ENCODE assay signal across 18 cellular contexts in genomic region chr1:155043259-155043658, GRCh38. TPM values are rescaled to one million over a fixed set of nuclear protein-coding genes. Genes with fewer than 3 reads are reported as not detected.
DNase-seq lines count a peak whose midpoint lies in the region; ATAC-seq and TF ChIP-seq lines count a peak whose summit lies in the region.
"Had no signal": no experiment of that assay in that cellular context is flagged by ENCODE, and none has a peak within 500 bp of the region (broad histone marks: within the 10 kb centered on the region; RNA-seq: fewer than 3 reads in every experiment).

No MANE protein-coding gene starts in this region.

- H3K36me3 ChIP-seq in BLaER1 treated with 17β-estradiol and CSF1 and Interleukin-3, amounts not matched to agents 10 nM and 100 nM: no peaks in the 10 kb centered on the region

- peak overlapping the region; percentile 48 for H3K27ac Mint-ChIP-seq in activated T-helper 17 cell treated with anti-CD3 and anti-CD28 coated beads, Interleukin-2, amount 50 U/mL, for 72 hours
- H3K27ac Mint-ChIP-seq in nephron progenitor cell: peak overlapping the region; percentile 64

- H3K4me3 ChIP-seq in BLaER1 treated with 17β-estradiol and CSF1 and Interleukin-3, amounts not matched to agents 10 nM and 100 nM: no peak overlapping the region

- no peaks in the 10 kb centered on the region for H3K9me3 Mint-ChIP-seq in activated T-helper 17 cell treated with anti-CD3 and anti-CD28 coated beads, Interleukin-2, amount 50 U/mL, for 72 hours
- no peaks in the 10 kb centered on the region for H3K9me3 Mint-ChIP-seq in nephron progenitor cell

- no peaks in the 10 kb centered on the region for H3K27me3 Mint-ChIP-seq in activated T-helper 17 cell treated with anti-CD3 and anti-CD28 coated beads, Interleukin-2, amount 50 U/mL, for 72 hours
- peaks cover 8% of the 10 kb centered on the region for H3K27me3 Mint-ChIP-seq in nephron progenitor cell (ENCODE audit: low read depth, poor library complexity)

- ATAC-seq in activated T-helper 17 cell treated with anti-CD3 and anti-CD28 coated beads, Interleukin-2, amount 50 U/mL, for 72 hours (replicated peaks): no peak
- ATAC-seq in left colon (peak; percentile 72), HG03342 (IDR thresholded peaks at IDR 0.05; ENCODE audit: unreplicated experiment) (no peak), GM18502 (IDR thresholded peaks at IDR 0.05; ENCODE audit: poor library complexity, unreplicated experiment) (no peak)

- peaks cover 6% of the 10 kb centered on the region for H3K4me1 Mint-ChIP-seq in activated T-helper 17 cell treated with anti-CD3 and anti-CD28 coated beads, Interleukin-2, amount 50 U/mL, for 72 hours
- peaks cover 44% of the 10 kb centered on the region for H3K4me1 Mint-ChIP-seq in nephron progenitor cell

- H4K20me1 ChIP-seq in BLaER1 treated with 17β-estradiol and CSF1 and Interleukin-3, amounts not matched to agents 10 nM and 100 nM: no peaks in the 10 kb centered on the region

- DNase-seq in left colon: peak; percentile 74 to 86
- no peak for DNase-seq in nephron progenitor cell
- DNase-seq in effector CD4-positive, alpha-beta T cell: no peak
- no peak for DNase-seq in HuH-7.5 (ENCODE audit: low spot score)
- DNase-seq: 8988T, GDM1, H7, KBM-7, NCI-H1436, NCI-H2029, NCI-H2171 treated with DMSO at 0.1 percent for 48 hours, NCI-H446 treated with DMSO at 0.1 percent for 48 hours, NCI-H748 treated with DMSO at 0.1 percent for 48 hours had no signal

- H3K4me2 ChIP-seq in BLaER1 treated with 17β-estradiol and CSF1 and Interleukin-3, amounts not matched to agents 10 nM and 100 nM: peak overlapping the region in 9 of 11 experiments; percentile 21 to 66 (median 57); a peak in 16 of 22 replicates

- no peaks in the 10 kb centered on the region for H3K36me3 Mint-ChIP-seq in activated T-helper 17 cell treated with anti-CD3 and anti-CD28 coated beads, Interleukin-2, amount 50 U/mL, for 72 hours (ENCODE audit: low read depth)
- H3K36me3 Mint-ChIP-seq in nephron progenitor cell (ENCODE audit: low read depth): no peaks in the 10 kb centered on the region

- no peak overlapping the region for H3K4me3 Mint-ChIP-seq in activated T-helper 17 cell treated with anti-CD3 and anti-CD28 coated beads, Interleukin-2, amount 50 U/mL, for 72 hours
- no peak overlapping the region for H3K4me3 Mint-ChIP-seq in nephron progenitor cell

- H3K4me1 ChIP-seq in BLaER1 treated with 17β-estradiol and CSF1 and Interleukin-3, amounts not matched to agents 10 nM and 100 nM: peaks cover 22 to 67% (median 62%) of the 10 kb centered on the region in 10 experiments

- H3K9ac ChIP-seq in BLaER1 treated with 17β-estradiol and CSF1 and Interleukin-3, amounts not matched to agents 10 nM and 100 nM: peak overlapping the region in 1 of 11 experiments; percentile 4; a peak in 1 of 22 replicates

- no peaks in the 10 kb centered on the region; a peak in 1 of 22 replicates for H3K27me3 ChIP-seq in BLaER1 treated with 17β-estradiol and CSF1 and Interleukin-3, amounts not matched to agents 10 nM and 100 nM

- intact Hi-C loops in left colon (cut with DNase I, micrococcal nuclease): no loop called here

- H3K9me3 ChIP-seq in BLaER1 treated with 17β-estradiol and CSF1 and Interleukin-3, amounts not matched to agents 10 nM and 100 nM (replicated peaks in 1 of 11): no peaks in the 10 kb centered on the region

- no peak for TF ChIP-seq CTCF in nephron progenitor cell (IDR thresholded peaks at IDR 0.05)

- no peak overlapping the region for H3K27ac ChIP-seq in BLaER1 treated with 17β-estradiol and CSF1 and Interleukin-3, amounts not matched to agents 10 nM and 100 nM

RNA-seq across cellular contexts. Expression of gene ADAM15, which starts 7.9 kb away (rescaled TPM):
- total RNA-seq in activated T-helper 17 cell treated with anti-CD3 and anti-CD28 coated beads, Interleukin-2, amount 50 U/mL, for 72 hours: 10 to 100 TPM; 53.2 to 86.6 TPM
- 100 to 1,000 TPM in 1 of 2 donors, 10 to 100 TPM in 1; 88.9 to 160 TPM for total RNA-seq in left colon

RNA-seq across cellular contexts. Expression of gene DCST1, which starts 9.6 kb away (rescaled TPM):
- not detected for total RNA-seq in activated T-helper 17 cell treated with anti-CD3 and anti-CD28 coated beads, Interleukin-2, amount 50 U/mL, for 72 hours
- total RNA-seq in left colon: under 1 TPM in 1 of 2 donors, not detected in 1; 0.21 TPM
- total RNA-seq: H7, SK-MEL-5 had no signal

RNA-seq across cellular contexts. Expression of gene DCST2, which starts 9.7 kb away (rescaled TPM):
- total RNA-seq in activated T-helper 17 cell treated with anti-CD3 and anti-CD28 coated beads, Interleukin-2, amount 50 U/mL, for 72 hours: 1 to 10 TPM in 1 of 2 donors, under 1 TPM in 1; 0.67 to 2.2 TPM
- total RNA-seq in left colon: 1 to 10 TPM; 1.5 to 3.6 TPM

RNA-seq across cellular contexts. Expression of gene EFNA4, which starts 20.3 kb away (rescaled TPM):
- 1 to 10 TPM; 4.6 to 7.0 TPM for total RNA-seq in activated T-helper 17 cell treated with anti-CD3 and anti-CD28 coated beads, Interleukin-2, amount 50 U/mL, for 72 hours
- total RNA-seq in left colon: 10 to 100 TPM; 23.0 to 33.5 TPM

RNA-seq across cellular contexts. Expression of gene EFNA3, which starts 35.4 kb away (rescaled TPM):
- total RNA-seq in activated T-helper 17 cell treated with anti-CD3 and anti-CD28 coated beads, Interleukin-2, amount 50 U/mL, for 72 hours: 10 to 100 TPM in 1 of 2 donors, 1 to 10 TPM in 1; 4.1 to 10.8 TPM
- 10 to 100 TPM in 1 of 2 donors, 1 to 10 TPM in 1; 7.7 to 23.1 TPM for total RNA-seq in left colon

Comparison
In these comparisons a context has a peak if more than half of its experiments do, and no peak if none do; other contexts are left out.
1. DNase-seq: peak in left colon (2 of 2); none in nephron progenitor cell (single experiment), effector CD4-positive, alpha-beta T cell (single experiment) and HuH-7.5 (single experiment).